Comparison of ENCODE assay signal across 20 cellular contexts in the genomic region with DNA sequence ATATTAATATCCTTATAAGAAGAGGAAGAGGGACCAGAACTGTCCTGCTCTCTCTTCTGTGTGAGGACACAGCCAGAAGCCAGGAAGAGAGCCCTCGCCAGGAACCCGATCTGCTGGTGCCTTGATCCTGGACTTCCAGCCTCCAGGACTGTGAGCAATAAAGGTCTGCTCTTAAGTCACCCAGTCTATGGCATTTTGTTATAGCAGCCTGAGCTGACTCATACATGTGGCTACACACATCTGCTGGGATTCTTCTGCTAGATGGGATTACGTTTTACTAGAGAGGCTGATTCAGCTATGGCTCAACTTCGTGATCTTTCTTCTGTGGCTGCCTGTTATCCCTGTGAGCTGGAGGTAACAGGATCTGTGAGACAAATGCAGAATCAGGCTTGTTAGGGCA. TPM values are rescaled to one million over a fixed set of nuclear protein-coding genes. Genes with fewer than 3 reads are reported as not detected.
DNase-seq lines count a peak whose midpoint lies in the region; ATAC-seq and TF ChIP-seq lines count a peak whose summit lies in the region.
"Had no signal": no experiment of that assay in that cellular context is flagged by ENCODE, and none has a peak within 500 bp of the region (broad histone marks: within the 10 kb centered on the region; RNA-seq: fewer than 3 reads in every experiment).

No MANE protein-coding gene starts in this region.

- H3K36me3 Mint-ChIP-seq in CD4-positive, alpha-beta T cell (ENCODE audit: low read depth) = no peaks in the 10 kb centered on the region
- peaks cover 8% of the 10 kb centered on the region for H3K36me3 Mint-ChIP-seq in HFFc6 (ENCODE audit: low read depth)

- no peaks in the 10 kb centered on the region for H3K9me3 Mint-ChIP-seq in CD4-positive, alpha-beta T cell
- H3K9me3 Mint-ChIP-seq in HFFc6 = peaks cover 15% of the 10 kb centered on the region
- H3K9me3 Mint-ChIP-seq: effector memory CD8-positive, alpha-beta T cell had no signal

- H3K27me3 ChIP-seq in CD4-positive, alpha-beta T cell (ENCODE audit: control insufficient read depth, insufficient read depth, low read length) = no peaks in the 10 kb centered on the region
- no peaks in the 10 kb centered on the region for H3K27me3 ChIP-seq in brain microvascular endothelial cell (replicated peaks)
- H3K27me3 ChIP-seq in mesenchymal stem cell (ENCODE audit: control insufficient read depth in 1 of 2, insufficient read depth in 1 of 2, low read length in 2 of 2) = no peaks in the 10 kb centered on the region
- H3K27me3 ChIP-seq: breast epithelium had no signal

- H3K27me3 Mint-ChIP-seq in CD4-positive, alpha-beta T cell = no peaks in the 10 kb centered on the region
- H3K27me3 Mint-ChIP-seq in HFFc6 (ENCODE audit: insufficient read depth) = peaks cover 3% of the 10 kb centered on the region
- H3K27me3 Mint-ChIP-seq: effector memory CD8-positive, alpha-beta T cell had no signal

- peak overlapping the region; percentile 89 for H3K27ac Mint-ChIP-seq in CD4-positive, alpha-beta T cell
- no peak overlapping the region for H3K27ac Mint-ChIP-seq in HFFc6

- H2BK12ac ChIP-seq in mesenchymal stem cell (ENCODE audit: low read length in 2 of 2) = no peak overlapping the region

- no peak overlapping the region for H2BK120ac ChIP-seq in mesenchymal stem cell (ENCODE audit: low read depth, low read length)

- H3K4ac ChIP-seq in mesenchymal stem cell (ENCODE audit: low read depth in 1 of 2, low read length in 2 of 2) = no peak overlapping the region

- peaks cover 66% of the 10 kb centered on the region for H3K4me1 Mint-ChIP-seq in CD4-positive, alpha-beta T cell (ENCODE audit: low read depth)
- peaks cover 15% of the 10 kb centered on the region for H3K4me1 Mint-ChIP-seq in HFFc6 (ENCODE audit: low read depth)

- H4K8ac ChIP-seq in mesenchymal stem cell (ENCODE audit: low read length) = no peak overlapping the region

- no peak overlapping the region for H2AFZ ChIP-seq in mesenchymal stem cell (ENCODE audit: low read depth, low read length)
- H2AFZ ChIP-seq: PC-9 had no signal

- H3K4me3 Mint-ChIP-seq in CD4-positive, alpha-beta T cell = no peak overlapping the region
- H3K4me3 Mint-ChIP-seq in HFFc6 = no peak overlapping the region
- H3K4me3 Mint-ChIP-seq: effector memory CD8-positive, alpha-beta T cell had no signal

- POLR2A ChIA-PET in CD4-positive, alpha-beta T cell (lab: Charles Lee) = interaction anchor here (4.2 to 11.7 kb wide), 3 partner anchors 16 to 22 kb away, joined by 20 to 230 read pairs (median 47); no protein-coding TSS in a partner anchor

- H3K4me2 ChIP-seq in mesenchymal stem cell (ENCODE audit: low read length, poor library complexity, severe bottlenecking) = no peak overlapping the region
- H3K4me2 ChIP-seq: PC-9 had no signal

- no peak for TF ChIP-seq CTCF in CD4-positive, alpha-beta T cell (IDR thresholded peaks at IDR 0.05)
- TF ChIP-seq CTCF in HFFc6 (IDR thresholded peaks at IDR 0.05) = no peak
- no peak for TF ChIP-seq CTCF in brain microvascular endothelial cell (IDR thresholded peaks at IDR 0.05; ENCODE audit: low read depth, low read length, missing control alignments)

- CTCF ChIA-PET in CD4-positive, alpha-beta T cell (lab: Charles Lee) = interaction anchor here (1.6 kb wide), 2 partner anchors 16 to 21 kb away, joined by 3 to 4 read pairs; no protein-coding TSS in a partner anchor

- no peak overlapping the region for H3K9ac ChIP-seq in mesenchymal stem cell (ENCODE audit: low read length)

- no peak overlapping the region for H3K14ac ChIP-seq in mesenchymal stem cell (ENCODE audit: low read length in 2 of 2)

- no peak for DNase-seq in CD4-positive, alpha-beta T cell
- DNase-seq in HFFc6 = peak; percentile 71
- DNase-seq in brain microvascular endothelial cell = peak; percentile 81
- DNase-seq in mesenchymal stem cell = peak; percentile 52
- no peak for DNase-seq in NCI-H2171 treated with DMSO at 0.1 percent for 48 hours (lab: John Stamatoyannopoulos, UW)
- DNase-seq: activated gamma-delta T cell treated with Interleukin-2 at 50 U/mL for 16 hours; effector memory CD8-positive, alpha-beta T cell; GF-D8; Karpas-422; NCI-H1694; NCI-H446; nucleus accumbens; PC-9; stimulated activated naive CD4-positive, alpha-beta T cell; WERI-Rb-1 had no signal

- no peak overlapping the region for H2BK5ac ChIP-seq in mesenchymal stem cell (ENCODE audit: low read depth, low read length, poor library complexity, severe bottlenecking)

- H3K4me1 ChIP-seq in mesenchymal stem cell (ENCODE audit: control insufficient read depth, insufficient read depth, low read depth, low read length) = no peaks in the 10 kb centered on the region
- H3K4me1 ChIP-seq: breast epithelium had no signal

- no peaks in the 10 kb centered on the region for H3K79me1 ChIP-seq in mesenchymal stem cell (replicated peaks; ENCODE audit: low read length, poor library complexity, severe bottlenecking)

- H3K18ac ChIP-seq in mesenchymal stem cell (ENCODE audit: low read depth in 1 of 2, low read length in 2 of 2) = no peak overlapping the region

- H3K4me3 ChIP-seq in brain microvascular endothelial cell (ENCODE audit: low read depth, low read length) (no peak overlapping the region), mesenchymal stem cell (ENCODE audit: insufficient read depth in 1 of 2, low read depth in 1 of 2, low read length in 2 of 2) (peak overlapping the region in 1 of 2 experiments; percentile 3)
- H3K4me3 ChIP-seq: breast epithelium, PC-9 had no signal

- H2AK5ac ChIP-seq in mesenchymal stem cell (ENCODE audit: low read length, severe bottlenecking) = no peak overlapping the region

- no peak overlapping the region for H4K91ac ChIP-seq in mesenchymal stem cell (ENCODE audit: low read length)

- ATAC-seq in CD4-positive, alpha-beta T cell (ENCODE audit: poor library complexity) = no peak
- ATAC-seq in HG03571 (IDR thresholded peaks at IDR 0.05; ENCODE audit: unreplicated experiment) (no peak), GM18868 (IDR thresholded peaks at IDR 0.05; ENCODE audit: unreplicated experiment) (no peak), SK-N-SH treated with all-trans-retinoic acid at 6 μM for 48 hours (no peak)
- ATAC-seq: effector memory CD8-positive, alpha-beta T cell had no signal

- H3K36me3 ChIP-seq in brain microvascular endothelial cell (replicated peaks) (no peaks in the 10 kb centered on the region), mesenchymal stem cell (ENCODE audit: control insufficient read depth in 1 of 2, insufficient read depth in 2 of 2, low read depth in 1 of 2, low read length in 2 of 2) (no peaks in the 10 kb centered on the region)
- H3K36me3 ChIP-seq: breast epithelium, WERI-Rb-1 had no signal

- H2BK15ac ChIP-seq in mesenchymal stem cell (ENCODE audit: low read depth, poor library complexity, severe bottlenecking) = no peak overlapping the region

- H3K9me3 ChIP-seq in CD4-positive, alpha-beta T cell (ENCODE audit: control insufficient read depth, low read length) = no peaks in the 10 kb centered on the region
- H3K9me3 ChIP-seq in mesenchymal stem cell (ENCODE audit: control insufficient read depth, low read length) = peaks cover 11% of the 10 kb centered on the region
- H3K9me3 ChIP-seq: breast epithelium had no signal

- intact Hi-C loops in CD4-positive, alpha-beta T cell (cut with DNase I, micrococcal nuclease) = no loop called here

- H3K27ac ChIP-seq in CD4-positive, alpha-beta T cell (ENCODE audit: low read depth, low read length) = no peak overlapping the region
- H3K27ac ChIP-seq in brain microvascular endothelial cell (no peak overlapping the region), mesenchymal stem cell (ENCODE audit: low read length, poor library complexity, severe bottlenecking) (no peak overlapping the region)
- H3K27ac ChIP-seq: breast epithelium, HL-60, PC-9, WERI-Rb-1 had no signal

- WGBS in mesenchymal stem cell = 75% methylated on average over 4 of the region's 4 CpGs

- in situ Hi-C loops in brain microvascular endothelial cell (cut with HindIII; ENCODE audit: low pct_ligation_motif_present, low sequenced_read_pairs) = no loop called here

- H3K23ac ChIP-seq in mesenchymal stem cell (ENCODE audit: low read length in 2 of 2) = no peak overlapping the region

TF ChIP-seq in SK-N-SH treated with all-trans-retinoic acid at 6 μM for 48 hours, 23 proteins besides CTCF, POLR2A, EP300 and RAD21 (continues in another document):
- TF ChIP-seq, protein P1, sequence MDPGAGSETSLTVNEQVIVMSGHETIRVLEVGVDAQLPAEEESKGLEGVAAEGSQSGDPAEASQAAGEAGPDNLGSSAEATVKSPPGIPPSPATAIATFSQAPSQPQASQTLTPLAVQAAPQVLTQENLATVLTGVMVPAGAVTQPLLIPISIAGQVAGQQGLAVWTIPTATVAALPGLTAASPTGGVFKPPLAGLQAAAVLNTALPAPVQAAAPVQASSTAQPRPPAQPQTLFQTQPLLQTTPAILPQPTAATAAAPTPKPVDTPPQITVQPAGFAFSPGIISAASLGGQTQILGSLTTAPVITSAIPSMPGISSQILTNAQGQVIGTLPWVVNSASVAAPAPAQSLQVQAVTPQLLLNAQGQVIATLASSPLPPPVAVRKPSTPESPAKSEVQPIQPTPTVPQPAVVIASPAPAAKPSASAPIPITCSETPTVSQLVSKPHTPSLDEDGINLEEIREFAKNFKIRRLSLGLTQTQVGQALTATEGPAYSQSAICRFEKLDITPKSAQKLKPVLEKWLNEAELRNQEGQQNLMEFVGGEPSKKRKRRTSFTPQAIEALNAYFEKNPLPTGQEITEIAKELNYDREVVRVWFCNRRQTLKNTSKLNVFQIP (CRISPR knock-in tag; IDR thresholded peaks at IDR 0.05; ENCODE audit: borderline replicate concordance, low read depth) = no peak
- TF ChIP-seq, protein P2, sequence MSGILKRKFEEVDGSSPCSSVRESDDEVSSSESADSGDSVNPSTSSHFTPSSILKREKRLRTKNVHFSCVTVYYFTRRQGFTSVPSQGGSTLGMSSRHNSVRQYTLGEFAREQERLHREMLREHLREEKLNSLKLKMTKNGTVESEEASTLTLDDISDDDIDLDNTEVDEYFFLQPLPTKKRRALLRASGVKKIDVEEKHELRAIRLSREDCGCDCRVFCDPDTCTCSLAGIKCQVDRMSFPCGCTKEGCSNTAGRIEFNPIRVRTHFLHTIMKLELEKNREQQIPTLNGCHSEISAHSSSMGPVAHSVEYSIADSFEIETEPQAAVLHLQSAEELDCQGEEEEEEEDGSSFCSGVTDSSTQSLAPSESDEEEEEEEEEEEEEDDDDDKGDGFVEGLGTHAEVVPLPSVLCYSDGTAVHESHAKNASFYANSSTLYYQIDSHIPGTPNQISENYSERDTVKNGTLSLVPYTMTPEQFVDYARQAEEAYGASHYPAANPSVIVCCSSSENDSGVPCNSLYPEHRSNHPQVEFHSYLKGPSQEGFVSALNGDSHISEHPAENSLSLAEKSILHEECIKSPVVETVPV (CRISPR knock-in tag; IDR thresholded peaks at IDR 0.05) = no peak
- TF ChIP-seq TOX (CRISPR knock-in tag; IDR thresholded peaks at IDR 0.05; ENCODE audit: borderline replicate concordance) = no peak
- no peak for TF ChIP-seq ZFP30 (CRISPR knock-in tag; IDR thresholded peaks at IDR 0.05)
- TF ChIP-seq ESRRG (CRISPR knock-in tag; IDR thresholded peaks at IDR 0.05) = no peak
- no peak for TF ChIP-seq ARNTL (CRISPR knock-in tag; IDR thresholded peaks at IDR 0.05; ENCODE audit: borderline replicate concordance, low read depth)

RNA-seq across cellular contexts. Expression of a gene that starts 29.6 kb away (rescaled TPM):
- 100 to 1,000 TPM; 469 to 471 TPM for total RNA-seq in CD4-positive, alpha-beta T cell
- total RNA-seq in HFFc6 (2021; fragmentation: NEBNext Ultra II Directional; extraction: Animal tissue kit (Norgen Biotek cat#: 25700)) = 1 to 10 TPM; 3.6 to 6.5 (median 6.0) TPM
- polyA plus RNA-seq in mesenchymal stem cell (2013, experiment 1 of 2) = 16.2 TPM
- polyA plus RNA-seq in mesenchymal stem cell (2013, experiment 2 of 2) = 15.9 TPM

Comparison
In these comparisons a context has a peak if more than half of its experiments do, and no peak if none do; other contexts are left out.
1. DNase-seq: peak in HFFc6 (single experiment), brain microvascular endothelial cell (single experiment) and mesenchymal stem cell (single experiment); none in CD4-positive, alpha-beta T cell (0 of 10) and NCI-H2171 treated with DMSO at 0.1 percent for 48 hours (single experiment).
2. RNA of a gene that starts 29.6 kb away (total RNA-seq): 469 to 471 TPM in CD4-positive, alpha-beta T cell; 3.6 to 6.5 TPM in HFFc6; every median in the first group is over 10 times any median in the second.